8 cellular contexts compared by ENCODE assay signal in genomic region chr6:115838763-115839401, GRCh38.
DNase-seq lines count a peak whose midpoint lies in the region; ATAC-seq, FAIRE-seq and TF ChIP-seq lines count a peak whose summit lies in the region.

No MANE protein-coding gene starts in this region.

- H3K4me1 Mint-ChIP-seq in nephron: no peaks in the 10 kb centered on the region
- H3K4me1 Mint-ChIP-seq in CD8-positive, alpha-beta T cell (ENCODE audit: low read depth): no peaks in the 10 kb centered on the region

- FAIRE-seq in K562 (lab: Jason Lieb, UNC): no peak

- BruUV-seq in K562 (replicated peaks; lab: Mats Ljungman, UMichigan): no TSS peak

- H3K36me3 Mint-ChIP-seq in nephron (ENCODE audit: low read depth): no peaks in the 10 kb centered on the region
- H3K36me3 Mint-ChIP-seq in CD8-positive, alpha-beta T cell: no peaks in the 10 kb centered on the region

- no peaks in the 10 kb centered on the region for H3K27me3 ChIP-seq in right cardiac atrium (ENCODE audit: control insufficient read depth, insufficient read depth)
- no peaks in the 10 kb centered on the region for H3K27me3 ChIP-seq in K562 (ENCODE audit: control insufficient read depth in 2 of 2, insufficient read depth in 2 of 2, low read length in 2 of 2)
- H3K27me3 ChIP-seq in CD8-positive, alpha-beta T cell (ENCODE audit: insufficient read depth, low read length): no peaks in the 10 kb centered on the region

- in situ Hi-C loops in K562 (cut with MboI): no loop called here

- H3K79me2 ChIP-seq in K562 (ENCODE audit: control insufficient read depth, insufficient read depth, low read length): no peaks in the 10 kb centered on the region

- H3K4me3 Mint-ChIP-seq in nephron: no peak overlapping the region
- no peak overlapping the region for H3K4me3 Mint-ChIP-seq in CD8-positive, alpha-beta T cell

- H3K27me3 Mint-ChIP-seq in nephron (ENCODE audit: low read depth): no peaks in the 10 kb centered on the region
- H3K27me3 Mint-ChIP-seq in CD8-positive, alpha-beta T cell (ENCODE audit: low read depth): no peaks in the 10 kb centered on the region

- peak in 2 of 3 donors; percentile 12 to 41 for DNase-seq in right cardiac atrium
- DNase-seq in left cardiac atrium: no peak
- peak; percentile 9 for DNase-seq in HCEC 1CT
- DNase-seq in KG1 (lab: John Stamatoyannopoulos, UW): peak; percentile 0
- peak; percentile 40 to 50 (median 44) for DNase-seq in K562 (ENCODE audit: extremely low read depth in 1 of 4, low spot score in 3 of 4)
- DNase-seq in CD8-positive, alpha-beta T cell: no peak
- DNase-seq in NCI-H345 treated with DMSO at 0.1 percent for 48 hours (lab: John Stamatoyannopoulos, UW; ENCODE audit: unreplicated experiment): no peak

- H3K9me3 Mint-ChIP-seq in nephron: peaks cover 9% of the 10 kb centered on the region
- H3K9me3 Mint-ChIP-seq in CD8-positive, alpha-beta T cell: peaks cover 7% of the 10 kb centered on the region

- CTCF ChIA-PET in K562 (lab: Yijun Ruan, JAX; ENCODE audit: low intra/inter-chr PET ratio): no interaction called here
- CTCF ChIA-PET in CD8-positive, alpha-beta T cell (lab: Charles Lee): no interaction called here

- no peaks in the 10 kb centered on the region for H3K9me1 ChIP-seq in K562 (ENCODE audit: control insufficient read depth, insufficient read depth, low read length)

- no peak for TF ChIP-seq EP300 in K562 (IDR thresholded peaks at IDR 0.05; ENCODE audit: low read length)

- no peaks in the 10 kb centered on the region for H3K36me3 ChIP-seq in K562 (ENCODE audit: control insufficient read depth, insufficient read depth, low read length)
- H3K36me3 ChIP-seq in CD8-positive, alpha-beta T cell (ENCODE audit: insufficient read depth, low read length): no peaks in the 10 kb centered on the region

- no peak overlapping the region for H3K9ac ChIP-seq in K562 (ENCODE audit: insufficient read depth in 1 of 2, low read depth in 2 of 2, low read length in 2 of 2)

- no peak overlapping the region for H3K4me2 ChIP-seq in K562 (ENCODE audit: insufficient read depth, low read length)

- no peak for TF ChIP-seq RAD21 in K562 (CRISPR knock-in tag; conservative IDR thresholded peaks at IDR 0.05 in 1 of 2, IDR thresholded peaks at IDR 0.05 in 1 of 2)

- no peaks in the 10 kb centered on the region for H4K20me1 ChIP-seq in K562 (replicated peaks; ENCODE audit: control insufficient read depth, insufficient read depth, low read length)

- H3K4me1 ChIP-seq in right cardiac atrium (ENCODE audit: control insufficient read depth, insufficient read depth, low read length) (no peaks in the 10 kb centered on the region), K562 (replicated peaks in 1 of 2; ENCODE audit: control insufficient read depth in 2 of 2, insufficient read depth in 2 of 2, low read length in 2 of 2) (no peaks in the 10 kb centered on the region)
- H3K4me1 ChIP-seq in CD8-positive, alpha-beta T cell (ENCODE audit: insufficient read depth, low read length): no peaks in the 10 kb centered on the region

- no peak overlapping the region for H2AFZ ChIP-seq in K562 (ENCODE audit: low read depth, low read length)

- H3K9me3 ChIP-seq in right cardiac atrium (ENCODE audit: control insufficient read depth, low read length) (no peaks in the 10 kb centered on the region), K562 (replicated peaks; ENCODE audit: control insufficient read depth, insufficient read depth, low read depth, low read length) (no peaks in the 10 kb centered on the region)
- H3K9me3 ChIP-seq in CD8-positive, alpha-beta T cell (ENCODE audit: low read length): no peaks in the 10 kb centered on the region

- no peak overlapping the region for H3K27ac Mint-ChIP-seq in nephron
- no peak overlapping the region for H3K27ac Mint-ChIP-seq in CD8-positive, alpha-beta T cell

- intact Hi-C loops in right cardiac atrium (cut with DNase I) (no loop called here), left cardiac atrium (cut with DNase I) (no loop called here), K562 (cut with micrococcal nuclease) (no loop called here)
- intact Hi-C loops in CD8-positive, alpha-beta T cell (cut with DNase I, micrococcal nuclease): no loop called here

- TF ChIP-seq CTCF in K562 (IDR thresholded peaks at IDR 0.05 in 2 of 3, conservative IDR thresholded peaks at IDR 0.05 in 1 of 3; ENCODE audit: insufficient read depth in 2 of 3, low read depth in 1 of 3, low read length in 3 of 3) (peak; percentile 45 to 58 (median 48)), nephron (IDR thresholded peaks at IDR 0.05; ENCODE audit: unreplicated experiment in 3 of 3) (peak in 2 of 3 experiments; percentile 25 to 30)
- TF ChIP-seq CTCF in CD8-positive, alpha-beta T cell (IDR thresholded peaks at IDR 0.05): no peak

- POLR2A ChIA-PET in K562 (lab: Yijun Ruan, JAX): no interaction called here
- POLR2A ChIA-PET in CD8-positive, alpha-beta T cell (lab: Charles Lee): no interaction called here

- TF ChIP-seq POLR2A in K562 (conservative IDR thresholded peaks at IDR 0.05): no peak

- WGBS in right cardiac atrium: 59% methylated on average over 3 of the region's 3 CpGs
- WGBS in K562 (ENCODE audit: insufficient coverage, low coverage, missing lambda C conversion rate): 13% methylated on average over 3 of the region's 3 CpGs

- H3K4me3 ChIP-seq in right cardiac atrium (ENCODE audit: low read length) (no peak overlapping the region), K562 (no peak overlapping the region)
- no peak overlapping the region for H3K4me3 ChIP-seq in CD8-positive, alpha-beta T cell (ENCODE audit: low read depth, low read length)

- ATAC-seq in right cardiac atrium: no peak
- ATAC-seq in left cardiac atrium: no peak
- ATAC-seq in K562: peak; percentile 76; the same call in 2 of the 3 replicates
- ATAC-seq in CD8-positive, alpha-beta T cell: no peak

- H3K27ac ChIP-seq in right cardiac atrium (ENCODE audit: low read length): no peak overlapping the region
- H3K27ac ChIP-seq in K562 (ENCODE audit: extremely low read depth, low read depth, low read length): no peak overlapping the region
- H3K27ac ChIP-seq in CD8-positive, alpha-beta T cell (ENCODE audit: low read depth, low read length): no peak overlapping the region

TF ChIP-seq in K562, 482 proteins besides CTCF, POLR2A, EP300 and RAD21:
- TF ChIP-seq ARID3B (CRISPR knock-in tag; IDR thresholded peaks at IDR 0.05; ENCODE audit: borderline replicate concordance): no peak
- peak; percentile 93 for TF ChIP-seq NFIC (IDR thresholded peaks at IDR 0.05)

Comparison
In these comparisons a context has a peak if more than half of its experiments do, and no peak if none do; other contexts are left out.
1. DNase-seq: peak in right cardiac atrium (2 of 3), HCEC 1CT (single experiment), KG1 (single experiment) and K562 (4 of 4); none in left cardiac atrium (single experiment), CD8-positive, alpha-beta T cell (0 of 7) and NCI-H345 treated with DMSO at 0.1 percent for 48 hours (single experiment).